Comparison of ENCODE assay signal across 27 cellular contexts in genomic region chr10:29357962-29358635, GRCh38.
"Had no signal": no experiment of that assay in that cellular context is flagged by ENCODE, and none has a peak within 500 bp of the region (broad histone marks: within the 10 kb centered on the region; RNA-seq: fewer than 3 reads in every experiment).

No MANE protein-coding gene starts in this region.

- H3K4me3 ChIP-seq: adrenal gland, breast epithelium had no signal

- DNase-seq: activated CD4-positive, alpha-beta memory T cell treated with anti-CD3 and anti-CD28 coated beads, Interleukin-2, amount 10 ng/mL, durations not matched to agents 7 days and 5 days; activated CD4-positive, alpha-beta T cell treated with anti-CD3 and anti-CD28 coated beads, Interleukin-2, amount 50 U/mL, for 1 hour; activated CD4-positive, CD25-positive, alpha-beta regulatory T cell; activated gamma-delta T cell; activated naive CD4-positive, alpha-beta T cell treated with anti-CD3 and anti-CD28 coated beads, Interleukin-2, amount 50 U/mL, for 16 hours; activated naive CD8-positive, alpha-beta T cell treated with anti-CD3 and anti-CD28 coated beads, Interleukin-2, amount 10 ng/mL, durations not matched to agents 7 days and 5 days; activated T-cell treated with anti-CD3 and anti-CD28 coated beads for 4 hours; activated T-cell treated with anti-CD3 and anti-CD28 coated beads, Interleukin-2, amount 50 U/mL, for 48 hours; adrenal gland; anterior cingulate cortex; NCI-H1092; NCI-H1417; NCI-H2029; NCI-H2107; NCI-H2171 treated with DMSO at 0.1 percent for 48 hours; NCI-H226; NCI-H526 treated with DMSO at 0.1 percent for 48 hours; NCI-H82; RPMI8226; T-helper 17 cell; T-helper 9 cell had no signal

- H3K9me3 ChIP-seq: adrenal gland, breast epithelium had no signal

- H3K36me3 ChIP-seq: adrenal gland, breast epithelium had no signal

- ATAC-seq: activated T-helper 17 cell treated with anti-CD3 and anti-CD28 coated beads, Interleukin-2, amount 50 U/mL, for 72 hours; Panc1; Right ventricle myocardium inferior; T-helper 17 cell had no signal

- H3K27ac ChIP-seq: adrenal gland, breast epithelium, KMS-11, VCaP had no signal

- H3K9ac ChIP-seq: KMS-11 had no signal

- H3K4me2 ChIP-seq: KMS-11 had no signal

- H3K27me3 ChIP-seq: adrenal gland, breast epithelium had no signal

- H3K4me1 ChIP-seq: adrenal gland, breast epithelium had no signal
